ENCODE assay signal across 13 cellular contexts in the genomic region with DNA sequence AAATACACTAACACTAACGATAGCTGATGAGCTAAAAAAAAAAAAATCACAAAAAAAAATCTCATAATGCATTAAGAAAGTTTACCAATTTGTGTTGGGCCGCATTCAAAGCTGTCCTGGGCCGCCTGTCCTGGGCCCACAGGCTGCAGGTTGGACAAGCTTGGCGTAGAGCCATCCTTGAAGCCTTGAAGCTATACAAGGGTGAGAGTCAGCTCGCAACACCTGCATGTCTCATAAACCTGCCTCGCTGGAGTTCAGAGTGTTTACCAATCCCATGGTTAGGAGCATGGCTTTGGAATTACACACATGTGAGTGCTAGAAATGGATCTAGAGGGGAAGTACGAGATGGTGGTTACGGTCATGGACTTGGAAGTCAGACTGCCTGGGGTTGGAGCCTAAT.
DNase-seq lines count a peak whose midpoint lies in the region; ATAC-seq and TF ChIP-seq lines count a peak whose summit lies in the region.
"Had no signal": no experiment of that assay in that cellular context is flagged by ENCODE, and none has a peak within 500 bp of the region (broad histone marks: within the 10 kb centered on the region; RNA-seq: fewer than 3 reads in every experiment).

No MANE protein-coding gene starts in this region.

- no peaks in the 10 kb centered on the region for H3K36me3 ChIP-seq in esophagus muscularis mucosa
- H3K36me3 ChIP-seq: BLaER1 treated with 17β-estradiol and CSF1 and Interleukin-3, amounts not matched to agents 10 nM and 100 nM had no signal

- no peak for TF ChIP-seq EP300 in esophagus muscularis mucosa (IDR thresholded peaks at IDR 0.05)

- TF ChIP-seq CTCF in esophagus muscularis mucosa (IDR thresholded peaks at IDR 0.05) = no peak

- no peak overlapping the region for H3K27ac ChIP-seq in esophagus muscularis mucosa (replicated peaks in 1 of 4)
- H3K27ac ChIP-seq: BLaER1 treated with 17β-estradiol and CSF1 and Interleukin-3, amounts not matched to agents 10 nM and 100 nM had no signal

- H3K4me3 ChIP-seq in esophagus muscularis mucosa = no peak overlapping the region
- H3K4me3 ChIP-seq: BLaER1 treated with 17β-estradiol and CSF1 and Interleukin-3, amounts not matched to agents 10 nM and 100 nM had no signal

- H3K9me3 ChIP-seq in esophagus muscularis mucosa = no peaks in the 10 kb centered on the region
- H3K9me3 ChIP-seq: BLaER1 treated with 17β-estradiol and CSF1 and Interleukin-3, amounts not matched to agents 10 nM and 100 nM had no signal

- no peak for ATAC-seq in HG03457 (IDR thresholded peaks at IDR 0.05; ENCODE audit: unreplicated experiment)

- intact Hi-C loops in esophagus muscularis mucosa (cut with DNase I) = no loop called here

- no peaks in the 10 kb centered on the region for H3K27me3 ChIP-seq in esophagus muscularis mucosa
- H3K27me3 ChIP-seq: BLaER1 treated with 17β-estradiol and CSF1 and Interleukin-3, amounts not matched to agents 10 nM and 100 nM had no signal

- 94% methylated on average over 8 of the region's 8 CpGs for WGBS in esophagus muscularis mucosa

- TF ChIP-seq POLR2A in esophagus muscularis mucosa (IDR thresholded peaks at IDR 0.05; ENCODE audit: low read depth) = no peak

- H3K4me1 ChIP-seq in esophagus muscularis mucosa = peaks cover 0 to 12% (median 0%) of the 10 kb centered on the region in 4 donors
- H3K4me1 ChIP-seq: BLaER1 treated with 17β-estradiol and CSF1 and Interleukin-3, amounts not matched to agents 10 nM and 100 nM had no signal

- peak; percentile 20 for DNase-seq in NCI-H2107 treated with DMSO at 0.1 percent for 48 hours (lab: John Stamatoyannopoulos, UW; ENCODE audit: unreplicated experiment)
- DNase-seq in NCI-H2107 (lab: John Stamatoyannopoulos, UW) = no peak
- DNase-seq in DMS153 (lab: John Stamatoyannopoulos, UW) = peak; percentile 84
- DNase-seq in NCI-H2029 treated with DMSO at 0.1 percent for 48 hours (lab: John Stamatoyannopoulos, UW) = peak; percentile 54
- peak; percentile 87 for DNase-seq in esophagus muscularis mucosa (ENCODE audit: extremely low spot score)
- DNase-seq in NCI-H2081 treated with DMSO at 0.1 percent for 48 hours (lab: John Stamatoyannopoulos, UW) = no peak
- DNase-seq: HFFc6, MM.1S, NCI-H1417 treated with DMSO at 0.1 percent for 48 hours, NCI-H2081, SIG-M5 had no signal

Comparison
In these comparisons a context has a peak if more than half of its experiments do, and no peak if none do; other contexts are left out.
1. DNase-seq: peak in NCI-H2107 treated with DMSO at 0.1 percent for 48 hours (single experiment), DMS153 (single experiment), NCI-H2029 treated with DMSO at 0.1 percent for 48 hours (single experiment) and esophagus muscularis mucosa (single experiment); none in NCI-H2107 (single experiment) and NCI-H2081 treated with DMSO at 0.1 percent for 48 hours (single experiment).